14 cellular contexts compared by ENCODE assay signal in the genomic region with DNA sequence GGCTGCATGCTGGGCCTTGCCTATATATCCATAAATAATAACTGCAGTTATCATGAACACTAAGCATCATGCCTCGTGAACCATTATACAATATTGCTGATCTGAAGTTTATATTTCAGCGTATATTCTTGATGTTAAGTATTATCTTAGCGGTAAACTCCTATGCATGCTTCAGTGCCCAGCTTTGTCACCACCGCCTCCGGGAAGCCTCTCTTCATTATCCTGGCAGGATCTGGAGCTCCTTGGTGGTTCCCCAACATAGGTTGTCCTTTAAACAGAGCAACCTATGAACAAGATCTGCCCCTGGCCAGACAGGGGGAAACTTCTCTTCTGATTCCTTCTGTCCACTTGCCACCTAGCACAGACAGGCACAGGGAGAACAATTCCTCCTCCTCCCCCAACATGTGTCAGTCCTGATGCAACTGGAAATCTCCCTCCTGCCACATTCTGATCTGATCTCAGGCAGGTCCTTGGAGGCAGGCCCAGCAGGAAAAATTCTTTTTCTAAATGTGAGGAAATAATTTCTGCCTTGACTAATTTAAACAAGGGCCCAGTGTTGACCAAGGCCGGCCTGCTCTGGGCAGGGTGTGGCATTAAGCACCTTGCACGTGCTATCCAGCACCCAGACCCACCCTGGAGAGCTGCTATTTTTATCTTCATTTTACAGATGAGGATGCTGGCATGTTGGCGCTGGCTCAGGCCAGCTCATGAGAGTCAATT. TPM values are rescaled to one million over a fixed set of nuclear protein-coding genes. Genes with fewer than 3 reads are reported as not detected.
DNase-seq lines count a peak whose midpoint lies in the region; ATAC-seq, FAIRE-seq and TF ChIP-seq lines count a peak whose summit lies in the region.
"Had no signal": no experiment of that assay in that cellular context is flagged by ENCODE, and none has a peak within 500 bp of the region (broad histone marks: within the 10 kb centered on the region; RNA-seq: fewer than 3 reads in every experiment).

No MANE protein-coding gene starts in this region.

- H3K4me3 ChIP-seq in PC-3 (ENCODE audit: low read length), result no peak overlapping the region
- H3K4me3 ChIP-seq in endothelial cell of umbilical vein (replicated peaks in 1 of 3; ENCODE audit: insufficient read depth in 1 of 3, low read depth in 1 of 3, low read length in 3 of 3), result no peak overlapping the region
- no peak overlapping the region for H3K4me3 ChIP-seq in lung

- H4K20me1 ChIP-seq in PC-3 (ENCODE audit: low read length), result no peaks in the 10 kb centered on the region
- no peaks in the 10 kb centered on the region for H4K20me1 ChIP-seq in endothelial cell of umbilical vein (replicated peaks; ENCODE audit: control insufficient read depth, extremely low read depth, insufficient read depth, low read length)

- H3K9me3 ChIP-seq in PC-3 (ENCODE audit: low read length) (no peaks in the 10 kb centered on the region), endothelial cell of umbilical vein (replicated peaks; ENCODE audit: control insufficient read depth, insufficient read depth, low read length) (no peaks in the 10 kb centered on the region), lung (ENCODE audit: control insufficient read depth in 2 of 2, insufficient read depth in 1 of 2, low read length in 1 of 2) (no peaks in the 10 kb centered on the region)

- CTCF ChIA-PET in PC-3 (lab: Charles Lee) (interaction anchor here (0.5 kb wide), 1 partner anchor 98 kb away, joined by 5 read pairs; no protein-coding TSS in a partner anchor), endothelial cell of umbilical vein (lab: Charles Lee) (interaction anchor here (1.1 to 1.2 kb wide), 2 partner anchors 16 to 101 kb away, joined by 3 read pairs; no protein-coding TSS in a partner anchor)
- CTCF ChIA-PET in activated CD4-positive, alpha-beta memory T cell treated with anti-CD3 and anti-CD28 coated beads, Interleukin-2, amount 10 ng/mL, durations not matched to agents 7 days and 5 days (lab: Charles Lee), result interaction anchor here (0.7 kb wide), 1 partner anchor 101 kb away, joined by 3 read pairs; no protein-coding TSS in a partner anchor
- CTCF ChIA-PET in activated CD8-positive, alpha-beta memory T cell treated with anti-CD3 and anti-CD28 coated beads, Interleukin-2, amount 10 ng/mL, durations not matched to agents 7 days and 5 days (lab: Charles Lee), result no interaction called here

- POLR2A ChIA-PET in PC-3 (lab: Charles Lee; ENCODE audit: unreplicated experiment) (no interaction called here), endothelial cell of umbilical vein (lab: Charles Lee) (interaction anchor here (0.9 kb wide), 1 partner anchor 17 kb away, joined by 4 read pairs; no protein-coding TSS in a partner anchor)
- POLR2A ChIA-PET in activated CD4-positive, alpha-beta memory T cell treated with anti-CD3 and anti-CD28 coated beads, Interleukin-2, amount 10 ng/mL, durations not matched to agents 7 days and 5 days (lab: Charles Lee), result no interaction called here

- H3K79me2 ChIP-seq in PC-3 (ENCODE audit: low read length), result no peaks in the 10 kb centered on the region
- no peaks in the 10 kb centered on the region for H3K79me2 ChIP-seq in endothelial cell of umbilical vein (ENCODE audit: control insufficient read depth, insufficient read depth, low read length)

- dilution Hi-C loops in endothelial cell of umbilical vein (cut with MboI; ENCODE audit: extremely low pct_ligation_motif_present, low sequenced_read_pairs), result no loop called here

- no peak for FAIRE-seq in endothelial cell of umbilical vein (lab: Jason Lieb, UNC)
- FAIRE-seq: TTC549 had no signal

- peak; percentile 57 for ATAC-seq in PC-3
- peak; percentile 69 for ATAC-seq in lung (ENCODE audit: insufficient read depth, low FRiP score)
- ATAC-seq in GM21367 (IDR thresholded peaks at IDR 0.05; ENCODE audit: unreplicated experiment), result no peak
- no peak for ATAC-seq in activated CD8-positive, alpha-beta memory T cell treated with anti-CD3 and anti-CD28 coated beads, Interleukin-2, amount 10 ng/mL, durations not matched to agents 7 days and 5 days

- H3K9ac ChIP-seq in PC-3 (ENCODE audit: low read length) (no peak overlapping the region), endothelial cell of umbilical vein (replicated peaks; ENCODE audit: extremely low read depth, insufficient read depth, low read length) (no peak overlapping the region)

- TF ChIP-seq POLR2A in endothelial cell of umbilical vein (IDR thresholded peaks at IDR 0.05; ENCODE audit: low read depth, low read length), result no peak

- no peaks in the 10 kb centered on the region for H3K27me3 Mint-ChIP-seq in type B pancreatic cell
- H3K27me3 Mint-ChIP-seq in activated CD4-positive, alpha-beta memory T cell treated with anti-CD3 and anti-CD28 coated beads, Interleukin-2, amount 10 ng/mL, durations not matched to agents 7 days and 5 days, result peaks cover 5% of the 10 kb centered on the region
- H3K27me3 Mint-ChIP-seq in activated CD8-positive, alpha-beta memory T cell treated with anti-CD3 and anti-CD28 coated beads, Interleukin-2, amount 10 ng/mL, durations not matched to agents 7 days and 5 days, result peaks cover 6% of the 10 kb centered on the region

- H3K9me1 ChIP-seq in endothelial cell of umbilical vein (replicated peaks; ENCODE audit: control insufficient read depth, extremely low read depth, insufficient read depth, low read length), result no peaks in the 10 kb centered on the region

- no peaks in the 10 kb centered on the region for H3K9me3 Mint-ChIP-seq in type B pancreatic cell
- no peaks in the 10 kb centered on the region for H3K9me3 Mint-ChIP-seq in activated CD4-positive, alpha-beta memory T cell treated with anti-CD3 and anti-CD28 coated beads, Interleukin-2, amount 10 ng/mL, durations not matched to agents 7 days and 5 days
- H3K9me3 Mint-ChIP-seq in activated CD8-positive, alpha-beta memory T cell treated with anti-CD3 and anti-CD28 coated beads, Interleukin-2, amount 10 ng/mL, durations not matched to agents 7 days and 5 days (ENCODE audit: low read depth), result no peaks in the 10 kb centered on the region

- no peak for TF ChIP-seq CTCF in PC-3 (conservative IDR thresholded peaks at IDR 0.05; ENCODE audit: low read depth, low read length)
- TF ChIP-seq CTCF in endothelial cell of umbilical vein (IDR thresholded peaks at IDR 0.05; ENCODE audit: extremely low read depth in 1 of 2, insufficient read depth in 1 of 2, low read depth in 1 of 2, low read length in 2 of 2), result no peak
- no peak for TF ChIP-seq CTCF in lung (IDR thresholded peaks at IDR 0.05; ENCODE audit: control extremely low read depth, extremely low read depth)
- TF ChIP-seq CTCF in type B pancreatic cell (conservative IDR thresholded peaks at IDR 0.05), result no peak

- H3K27ac Mint-ChIP-seq in type B pancreatic cell, result peak overlapping the region; percentile 87
- no peak overlapping the region for H3K27ac Mint-ChIP-seq in activated CD4-positive, alpha-beta memory T cell treated with anti-CD3 and anti-CD28 coated beads, Interleukin-2, amount 10 ng/mL, durations not matched to agents 7 days and 5 days
- no peak overlapping the region for H3K27ac Mint-ChIP-seq in activated CD8-positive, alpha-beta memory T cell treated with anti-CD3 and anti-CD28 coated beads, Interleukin-2, amount 10 ng/mL, durations not matched to agents 7 days and 5 days

- H2AFZ ChIP-seq in PC-3 (ENCODE audit: low read length) (no peak overlapping the region), endothelial cell of umbilical vein (ENCODE audit: low read depth, low read length) (no peak overlapping the region)

- no peaks in the 10 kb centered on the region for H3K36me3 Mint-ChIP-seq in type B pancreatic cell
- H3K36me3 Mint-ChIP-seq in activated CD4-positive, alpha-beta memory T cell treated with anti-CD3 and anti-CD28 coated beads, Interleukin-2, amount 10 ng/mL, durations not matched to agents 7 days and 5 days (ENCODE audit: low read depth), result no peaks in the 10 kb centered on the region
- H3K36me3 Mint-ChIP-seq in activated CD8-positive, alpha-beta memory T cell treated with anti-CD3 and anti-CD28 coated beads, Interleukin-2, amount 10 ng/mL, durations not matched to agents 7 days and 5 days, result no peaks in the 10 kb centered on the region

- peak; percentile 28 for DNase-seq in PC-3
- DNase-seq in endothelial cell of umbilical vein (ENCODE audit: low read depth, low spot score), result peak; percentile 54
- peak; percentile 78 for DNase-seq in lung (ENCODE audit: low spot score)
- no peak for DNase-seq in type B pancreatic cell (ENCODE audit: extremely low spot score, unreplicated experiment)
- DNase-seq in activated CD4-positive, alpha-beta memory T cell treated with anti-CD3 and anti-CD28 coated beads, Interleukin-2, amount 10 ng/mL, durations not matched to agents 7 days and 5 days, result no peak
- DNase-seq in activated CD8-positive, alpha-beta memory T cell treated with anti-CD3 and anti-CD28 coated beads, Interleukin-2, amount 10 ng/mL, durations not matched to agents 7 days and 5 days, result no peak
- DNase-seq: activated T-cell treated with anti-CD3 and anti-CD28 coated beads for 4 hours; cerebellar nuclear complex; DMS153; NCI-H187 treated with DMSO at 0.1 percent for 48 hours; stimulated activated CD4-positive, alpha-beta T cell treated with anti-CD3 and anti-CD28 coated beads, Interleukin-4, amount 100 ng/mL, for 1 hour had no signal

- no peaks in the 10 kb centered on the region for H3F3A ChIP-seq in PC-3 (ENCODE audit: low read length, unreplicated experiment)

- no peak overlapping the region for H3K4me3 Mint-ChIP-seq in type B pancreatic cell
- H3K4me3 Mint-ChIP-seq in activated CD4-positive, alpha-beta memory T cell treated with anti-CD3 and anti-CD28 coated beads, Interleukin-2, amount 10 ng/mL, durations not matched to agents 7 days and 5 days, result no peak overlapping the region
- no peak overlapping the region for H3K4me3 Mint-ChIP-seq in activated CD8-positive, alpha-beta memory T cell treated with anti-CD3 and anti-CD28 coated beads, Interleukin-2, amount 10 ng/mL, durations not matched to agents 7 days and 5 days

- no peaks in the 10 kb centered on the region for H3K27me3 ChIP-seq in PC-3 (ENCODE audit: low read length)
- no peaks in the 10 kb centered on the region for H3K27me3 ChIP-seq in endothelial cell of umbilical vein (ENCODE audit: control insufficient read depth in 2 of 2, insufficient read depth in 2 of 2, low read length in 2 of 2)
- no peaks in the 10 kb centered on the region for H3K27me3 ChIP-seq in lung (ENCODE audit: control insufficient read depth, insufficient read depth)

- H3K4me1 ChIP-seq in PC-3 (ENCODE audit: insufficient read depth, low read length) (0 out of 2 replicates have a peak, but pooled peaks cover 4% of the 10 kb centered on the region), endothelial cell of umbilical vein (ENCODE audit: control insufficient read depth, extremely low read depth, insufficient read depth, low read length) (peaks cover 21% of the 10 kb centered on the region), lung (ENCODE audit: control insufficient read depth in 2 of 2, insufficient read depth in 2 of 2, low read length in 2 of 2) (peaks cover 0 to 35% of the 10 kb centered on the region in 2 donors)

- H3K27ac ChIP-seq in PC-3 (ENCODE audit: low read length) (no peak overlapping the region), endothelial cell of umbilical vein (ENCODE audit: insufficient read depth, low read depth, low read length) (no peak overlapping the region), lung (ENCODE audit: low read depth in 1 of 2, low read length in 1 of 2) (peak overlapping the region in 1 of 2 donors; percentile 93)

- intact Hi-C loops in PC-3 (cut with micrococcal nuclease) (no loop called here), endothelial cell of umbilical vein (cut with micrococcal nuclease) (no loop called here)

- H3K9me2 ChIP-seq in PC-3 (replicated peaks; ENCODE audit: low read length), result no peaks in the 10 kb centered on the region

- no TSS peak for BruUV-seq in PC-3 (replicated peaks; lab: Mats Ljungman, UMichigan)
- BruUV-seq in endothelial cell of umbilical vein (replicated peaks; lab: Mats Ljungman, UMichigan), result no TSS peak

- 69 to 85% methylated on average over 8 of the region's 8 CpGs for WGBS in lung, 2 donors

- H3K4me2 ChIP-seq in PC-3 (ENCODE audit: low read length) (no peak overlapping the region), endothelial cell of umbilical vein (ENCODE audit: insufficient read depth, low read length) (no peak overlapping the region)

- H3K36me3 ChIP-seq in PC-3 (ENCODE audit: low read depth, low read length), result no peaks in the 10 kb centered on the region
- H3K36me3 ChIP-seq in endothelial cell of umbilical vein (ENCODE audit: control insufficient read depth in 2 of 2, extremely low read depth in 1 of 2, insufficient read depth in 2 of 2, low read length in 2 of 2), result peaks cover 0 to 16% of the 10 kb centered on the region in 2 experiments
- H3K36me3 ChIP-seq in lung (ENCODE audit: control insufficient read depth in 2 of 2, insufficient read depth in 2 of 2, low read length in 2 of 2), result peaks cover 0 to 4% of the 10 kb centered on the region in 2 donors

- peaks cover 15% of the 10 kb centered on the region for H3K4me1 Mint-ChIP-seq in type B pancreatic cell (ENCODE audit: unreplicated experiment)
- H3K4me1 Mint-ChIP-seq in activated CD4-positive, alpha-beta memory T cell treated with anti-CD3 and anti-CD28 coated beads, Interleukin-2, amount 10 ng/mL, durations not matched to agents 7 days and 5 days, result peaks cover 7% of the 10 kb centered on the region
- H3K4me1 Mint-ChIP-seq in activated CD8-positive, alpha-beta memory T cell treated with anti-CD3 and anti-CD28 coated beads, Interleukin-2, amount 10 ng/mL, durations not matched to agents 7 days and 5 days, result peaks cover 11% of the 10 kb centered on the region

RNA-seq across cellular contexts. Expression of gene SPNS2, which starts 22.4 kb away (rescaled TPM):
- 2.6 and 7.9 TPM in 2 replicates for total RNA-seq in PC-3 (2014; rRNA removed)
- 56.6 and 77.3 TPM in 2 replicates for total RNA-seq in endothelial cell of umbilical vein
- 70.2 and 77.3 TPM in 2 replicates for polyA plus RNA-seq in endothelial cell of umbilical vein
- 47.5 and 59.9 TPM in 2 replicates for polyA plus RNA-seq in endothelial cell of umbilical vein (2011; cell fraction: cytosol; rRNA removed)
- polyA plus RNA-seq in endothelial cell of umbilical vein (2011; cell fraction: nucleus; rRNA removed), result 70.4 and 94.6 TPM in 2 replicates
- 16.2 and 28.4 TPM in 2 replicates for polyA plus RNA-seq in endothelial cell of umbilical vein (2012)
- polyA minus RNA-seq in endothelial cell of umbilical vein, result 46.1 and 59.7 TPM in 2 replicates
- polyA minus RNA-seq in endothelial cell of umbilical vein (2011; cell fraction: cytosol; rRNA and poly(A)+ RNA removed), result not detected
- polyA minus RNA-seq in endothelial cell of umbilical vein (2011; cell fraction: nucleus; rRNA and poly(A)+ RNA removed), result 21.3 and 41.6 TPM in 2 replicates
- total RNA-seq in lung, result 10 to 100 TPM; 26.8 to 32.1 TPM
- polyA plus RNA-seq in lung, result 10 to 100 TPM; 53.0 to 60.1 TPM
- 16.1 and 36.7 TPM in 2 replicates for total RNA-seq in type B pancreatic cell (ENCODE audit: low replicate concordance)
- total RNA-seq in activated CD4-positive, alpha-beta memory T cell treated with anti-CD3 and anti-CD28 coated beads, Interleukin-2, amount 10 ng/mL, durations not matched to agents 7 days and 5 days, result under 1 TPM; 0.15 to 0.60 TPM
- total RNA-seq in activated CD8-positive, alpha-beta memory T cell treated with anti-CD3 and anti-CD28 coated beads, Interleukin-2, amount 10 ng/mL, durations not matched to agents 7 days and 5 days, result 1 to 10 TPM; 1.1 to 1.9 TPM

RNA-seq across cellular contexts. Expression of gene MYBBP1A, which starts 34.1 kb away (rescaled TPM):
- 155 and 171 TPM in 2 replicates for total RNA-seq in PC-3 (2014; rRNA removed)
- 78.1 and 79.2 TPM in 2 replicates for total RNA-seq in endothelial cell of umbilical vein
- 26.8 and 29.3 TPM in 2 replicates for polyA plus RNA-seq in endothelial cell of umbilical vein
- 23.1 and 28.2 TPM in 2 replicates for polyA plus RNA-seq in endothelial cell of umbilical vein (2011; cell fraction: cytosol; rRNA removed)
- polyA plus RNA-seq in endothelial cell of umbilical vein (2011; cell fraction: nucleus; rRNA removed), result 109 and 111 TPM in 2 replicates
- 54.2 and 58.6 TPM in 2 replicates for polyA plus RNA-seq in endothelial cell of umbilical vein (2012)
- polyA minus RNA-seq in endothelial cell of umbilical vein, result 36.6 and 55.5 TPM in 2 replicates
- 65.2 TPM for polyA minus RNA-seq in endothelial cell of umbilical vein (2011; cell fraction: cytosol; rRNA and poly(A)+ RNA removed)
- 43.8 and 58.8 TPM in 2 replicates for polyA minus RNA-seq in endothelial cell of umbilical vein (2011; cell fraction: nucleus; rRNA and poly(A)+ RNA removed)
- 10 to 100 TPM; 21.2 to 71.7 TPM for total RNA-seq in lung
- polyA plus RNA-seq in lung, result 10 to 100 TPM; 34.2 to 34.7 TPM
- 63.7 and 66.0 TPM in 2 replicates for total RNA-seq in type B pancreatic cell (ENCODE audit: low replicate concordance)
- total RNA-seq in activated CD4-positive, alpha-beta memory T cell treated with anti-CD3 and anti-CD28 coated beads, Interleukin-2, amount 10 ng/mL, durations not matched to agents 7 days and 5 days, result 10 to 100 TPM; 36.7 to 37.7 TPM
- 10 to 100 TPM; 72.4 to 94.3 TPM for total RNA-seq in activated CD8-positive, alpha-beta memory T cell treated with anti-CD3 and anti-CD28 coated beads, Interleukin-2, amount 10 ng/mL, durations not matched to agents 7 days and 5 days

RNA-seq across cellular contexts. Expression of gene GGT6, which starts 39.3 kb away (rescaled TPM):
- total RNA-seq in PC-3 (2014; rRNA removed), result not detected in 2 replicates
- not detected in 2 replicates for total RNA-seq in endothelial cell of umbilical vein
- polyA plus RNA-seq in endothelial cell of umbilical vein, result not detected in 2 replicates
- polyA plus RNA-seq in endothelial cell of umbilical vein (2011; cell fraction: cytosol; rRNA removed), result not detected in 2 replicates
- not detected in 2 replicates for polyA plus RNA-seq in endothelial cell of umbilical vein (2011; cell fraction: nucleus; rRNA removed)
- not detected in 2 replicates for polyA plus RNA-seq in endothelial cell of umbilical vein (2012)
- polyA minus RNA-seq in endothelial cell of umbilical vein, result not detected in 2 replicates
- not detected for polyA minus RNA-seq in endothelial cell of umbilical vein (2011; cell fraction: cytosol; rRNA and poly(A)+ RNA removed)
- polyA minus RNA-seq in endothelial cell of umbilical vein (2011; cell fraction: nucleus; rRNA and poly(A)+ RNA removed), result not detected in 2 replicates
- 10 to 100 TPM in 1 of 2 donors, 1 to 10 TPM in 1; 8.8 to 12.3 TPM for total RNA-seq in lung
- 1 to 10 TPM; 2.8 to 6.1 TPM for polyA plus RNA-seq in lung
- total RNA-seq in type B pancreatic cell (ENCODE audit: low replicate concordance), result 1.0 and 1.4 TPM in 2 replicates
- total RNA-seq in activated CD4-positive, alpha-beta memory T cell treated with anti-CD3 and anti-CD28 coated beads, Interleukin-2, amount 10 ng/mL, durations not matched to agents 7 days and 5 days, result not detected
- total RNA-seq in activated CD8-positive, alpha-beta memory T cell treated with anti-CD3 and anti-CD28 coated beads, Interleukin-2, amount 10 ng/mL, durations not matched to agents 7 days and 5 days, result not detected
- polyA plus RNA-seq: neural cell had no signal

Comparison
In these comparisons a context has a peak if more than half of its experiments do, and no peak if none do; other contexts are left out.
1. ATAC-seq: peak in PC-3 (single experiment) and lung (single experiment); none in GM21367 (single experiment) and activated CD8-positive, alpha-beta memory T cell treated with anti-CD3 and anti-CD28 coated beads, Interleukin-2, amount 10 ng/mL, durations not matched to agents 7 days and 5 days (single experiment).
2. DNase-seq: peak in PC-3 (single experiment), endothelial cell of umbilical vein (single experiment) and lung (single experiment); none in type B pancreatic cell (single experiment), activated CD4-positive, alpha-beta memory T cell treated with anti-CD3 and anti-CD28 coated beads, Interleukin-2, amount 10 ng/mL, durations not matched to agents 7 days and 5 days (single experiment) and activated CD8-positive, alpha-beta memory T cell treated with anti-CD3 and anti-CD28 coated beads, Interleukin-2, amount 10 ng/mL, durations not matched to agents 7 days and 5 days (single experiment).